2 cellular contexts compared by ENCODE assay signal in the genomic region with DNA sequence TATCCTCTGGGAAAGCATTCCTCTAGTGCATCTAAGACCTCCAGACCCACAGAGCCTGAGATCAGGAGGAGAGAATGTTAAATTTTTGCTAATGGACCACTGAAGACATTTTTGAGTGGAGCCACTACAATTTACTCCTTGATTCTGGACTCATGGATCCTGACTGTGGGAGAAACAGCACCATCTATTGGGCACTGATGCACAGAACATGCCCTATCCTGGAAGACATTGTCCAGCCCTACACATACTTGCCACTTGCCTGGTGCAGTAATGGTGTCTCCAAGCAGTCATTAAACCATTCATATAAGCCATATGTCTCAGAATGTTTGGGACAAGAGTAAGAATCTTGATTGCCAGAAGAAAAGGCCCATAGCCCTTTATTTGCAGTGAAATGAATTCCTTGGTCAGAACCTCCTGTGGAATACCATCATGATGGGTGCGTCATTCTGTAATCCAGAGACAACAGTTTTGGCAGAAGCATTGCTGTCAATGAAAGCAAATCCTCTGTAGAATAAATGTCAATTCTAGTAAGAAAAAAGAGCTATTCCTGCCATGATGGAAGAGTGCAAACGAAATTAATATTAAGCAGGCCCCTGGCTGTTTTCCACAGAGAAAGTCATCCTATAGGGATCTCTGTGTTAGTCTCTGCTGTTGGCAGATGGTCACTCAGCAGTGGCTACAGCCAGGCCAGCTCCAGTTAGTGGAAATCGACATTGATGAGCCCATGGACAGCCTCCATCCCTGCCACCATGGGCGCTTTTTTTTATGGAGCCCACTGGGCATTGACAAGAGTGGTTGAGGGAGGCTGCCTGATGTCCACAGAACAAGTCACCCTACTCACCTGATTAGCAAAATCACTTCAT.
TF ChIP-seq lines count a peak whose summit lies in the region.

No MANE protein-coding gene starts in this region.

TF ChIP-seq in HEK293T, 16 proteins besides CTCF, POLR2A, EP300 and RAD21:
- no peak for TF ChIP-seq HDGF (IDR thresholded peaks at IDR 0.05; ENCODE audit: borderline replicate concordance)
- no peak for TF ChIP-seq SUZ12 (IDR thresholded peaks at IDR 0.05)
- TF ChIP-seq ZNF384 (IDR thresholded peaks at IDR 0.05) = no peak
- no peak for TF ChIP-seq TARDBP (IDR thresholded peaks at IDR 0.05)
- TF ChIP-seq CTBP1 (IDR thresholded peaks at IDR 0.05; ENCODE audit: borderline replicate concordance) = no peak
- no peak for TF ChIP-seq NFRKB (IDR thresholded peaks at IDR 0.05)
- TF ChIP-seq BHLHE40 (IDR thresholded peaks at IDR 0.05; ENCODE audit: borderline replicate concordance) = no peak
- TF ChIP-seq SP1 (IDR thresholded peaks at IDR 0.05) = no peak

TF ChIP-seq in H1, 55 proteins besides CTCF, POLR2A, EP300 and RAD21:
- no peak for TF ChIP-seq ZNF274 (IDR thresholded peaks at IDR 0.05; ENCODE audit: borderline replicate concordance, extremely low read depth, low read length)
- TF ChIP-seq SP1 (IDR thresholded peaks at IDR 0.05; ENCODE audit: low read depth, low read length) = no peak
- TF ChIP-seq FOSL1 (IDR thresholded peaks at IDR 0.05; ENCODE audit: insufficient read depth, low read depth, low read length) = no peak
- TF ChIP-seq SIRT6 (IDR thresholded peaks at IDR 0.05; ENCODE audit: low read length) = no peak
- no peak for TF ChIP-seq SRF (IDR thresholded peaks at IDR 0.05; ENCODE audit: low read depth, low read length)
- no peak for TF ChIP-seq CBX8 (IDR thresholded peaks at IDR 0.05; ENCODE audit: borderline replicate concordance, low read depth, low read length)
